Comparison of ENCODE assay signal across 11 cellular contexts in the genomic region with DNA sequence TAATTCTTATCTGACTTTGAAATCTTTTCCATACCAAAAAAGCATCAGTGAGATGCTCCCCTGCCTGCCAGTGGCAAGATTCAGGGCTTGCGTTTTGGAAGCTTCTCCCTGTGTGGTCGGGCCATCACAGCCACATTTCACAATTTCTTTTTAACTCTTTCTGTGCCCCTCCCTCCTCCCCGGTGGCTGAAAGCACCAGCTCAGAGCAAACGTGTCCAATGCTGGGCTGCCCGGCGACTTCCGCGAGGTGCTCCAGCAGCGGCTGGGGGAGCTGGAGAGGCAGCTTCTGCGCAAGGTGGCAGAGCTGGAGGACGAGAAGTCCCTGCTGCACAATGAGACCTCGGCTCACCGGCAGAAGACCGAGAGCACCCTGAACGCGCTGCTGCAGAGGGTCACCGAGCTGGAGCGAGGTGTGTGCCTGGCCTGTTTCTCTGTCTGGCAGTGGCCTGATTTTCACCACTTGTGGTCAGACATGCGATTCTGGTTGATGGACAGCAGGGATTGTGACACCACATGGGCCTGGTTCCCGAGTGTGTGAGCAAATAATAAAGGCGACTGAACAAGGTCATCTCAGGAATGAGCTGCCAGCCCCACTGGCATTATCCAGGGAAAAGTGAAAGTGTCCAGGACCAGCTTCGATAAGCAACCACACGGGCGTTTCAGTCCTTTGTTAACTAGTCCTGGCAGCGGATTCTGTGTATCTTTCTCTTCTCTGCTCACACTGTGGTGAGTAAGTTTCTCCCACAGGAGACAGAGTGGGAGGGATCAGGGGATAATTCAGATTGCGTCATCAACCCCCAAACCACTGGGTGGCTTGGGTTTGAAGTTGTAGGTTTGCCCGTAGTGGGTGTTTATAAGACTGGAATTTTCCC. TPM values are rescaled to one million over a fixed set of nuclear protein-coding genes. Genes with fewer than 3 reads are reported as not detected.
DNase-seq lines count a peak whose midpoint lies in the region; ATAC-seq and TF ChIP-seq lines count a peak whose summit lies in the region.
"Had no signal": no experiment of that assay in that cellular context is flagged by ENCODE, and none has a peak within 500 bp of the region (broad histone marks: within the 10 kb centered on the region; RNA-seq: fewer than 3 reads in every experiment).

No MANE protein-coding gene starts in this region.

- H3K9me3 ChIP-seq in OCI-LY3 (ENCODE audit: insufficient read depth, low read length) (no peaks in the 10 kb centered on the region), testis (no peaks in the 10 kb centered on the region)

- H3K9ac ChIP-seq in OCI-LY3 (ENCODE audit: low read length): no peak overlapping the region

- WGBS in testis, 2 donors: 25 to 36% methylated on average over 15 to 27 of the region's 27 CpGs

- H3K4me3 ChIP-seq in OCI-LY3 (ENCODE audit: low read length): no peak overlapping the region
- peak overlapping the region; percentile 71 to 75 for H3K4me3 ChIP-seq in testis

- intact Hi-C loops in left ventricle myocardium superior (cut with micrococcal nuclease) (no loop called here), testis (cut with DNase I; ENCODE audit: low total_unique reads) (no loop called here)

- TF ChIP-seq CTCF in OCI-LY3 (IDR thresholded peaks at IDR 0.05; ENCODE audit: low read depth, low read length): no peak
- TF ChIP-seq CTCF in testis (IDR thresholded peaks at IDR 0.05): no peak

- TF ChIP-seq POLR2A in testis (IDR thresholded peaks at IDR 0.05): no peak

- peak; percentile 25 for DNase-seq in activated CD4-positive, alpha-beta T cell treated with anti-CD3 and anti-CD28 coated beads for 48 hours
- no peak for DNase-seq in activated CD4-positive, alpha-beta T cell treated with anti-CD3 and anti-CD28 coated beads for 4 hours
- peak; percentile 48 for DNase-seq in left ventricle myocardium superior
- DNase-seq in testis: peak; percentile 34
- DNase-seq in DMS153 (lab: John Stamatoyannopoulos, UW): no peak
- DNase-seq in activated gamma-delta T cell treated with Interleukin-2 at 50 U/mL for 16 hours: no peak
- no peak for DNase-seq in middle frontal gyrus (ENCODE audit: extremely low spot score, low spot score)
- DNase-seq: activated B cell treated with CpG ODN at 0.5 μM for 24 hours; naive thymus-derived CD4-positive, alpha-beta T cell; stimulated activated naive CD4-positive, alpha-beta T cell had no signal

- H3K4me1 ChIP-seq in OCI-LY3 (ENCODE audit: low read length): peaks cover 5% of the 10 kb centered on the region; the same call in 1 of the 2 replicates
- peaks cover 7% of the 10 kb centered on the region for H3K4me1 ChIP-seq in testis

- H3K27ac ChIP-seq in OCI-LY3 (ENCODE audit: low read length) (no peak overlapping the region), testis (peak overlapping the region in 1 of 2 donors; percentile 30)

- H3K36me3 ChIP-seq in OCI-LY3 (replicated peaks; ENCODE audit: low read depth, low read length) (no peaks in the 10 kb centered on the region), testis (ENCODE audit: low read depth, missing control alignments) (no peaks in the 10 kb centered on the region)

- peaks cover 4% of the 10 kb centered on the region; the same call in 1 of the 2 replicates for H3K27me3 ChIP-seq in OCI-LY3 (ENCODE audit: low read depth, low read length)
- H3K27me3 ChIP-seq in testis: no peaks in the 10 kb centered on the region

- H3K4me2 ChIP-seq in OCI-LY3 (ENCODE audit: low read length): peak overlapping the region; percentile 13; the same call in 1 of the 2 replicates

- H4K20me1 ChIP-seq in OCI-LY3 (ENCODE audit: insufficient read depth, low read length): no peaks in the 10 kb centered on the region

- no peaks in the 10 kb centered on the region for H3K79me2 ChIP-seq in OCI-LY3 (ENCODE audit: low read length)

- H2AFZ ChIP-seq in OCI-LY3 (ENCODE audit: low read depth, low read length): no peak overlapping the region

- ATAC-seq in left ventricle myocardium superior: peak; percentile 81
- ATAC-seq: naive thymus-derived CD4-positive, alpha-beta T cell had no signal

RNA-seq across cellular contexts. Expression of gene NPTX2, which starts 2.6 kb away (rescaled TPM):
- total RNA-seq in left ventricle myocardium superior (2.1 TPM), testis (100 to 1,000 TPM; 136 to 139 TPM)
- 77.3 TPM for polyA plus RNA-seq in testis (ENCODE audit: insufficient read depth, low read depth, low replicate concordance)
- total RNA-seq: activated B cell treated with CpG ODN at 0.5 μM for 24 hours had no signal
- polyA plus RNA-seq: naive thymus-derived CD4-positive, alpha-beta T cell had no signal

Comparison
In these comparisons a context has a peak if more than half of its experiments do, and no peak if none do; other contexts are left out.
1. DNase-seq: peak in activated CD4-positive, alpha-beta T cell treated with anti-CD3 and anti-CD28 coated beads for 48 hours (single experiment), left ventricle myocardium superior (single experiment) and testis (single experiment); none in activated CD4-positive, alpha-beta T cell treated with anti-CD3 and anti-CD28 coated beads for 4 hours (0 of 2), DMS153 (single experiment), activated gamma-delta T cell treated with Interleukin-2 at 50 U/mL for 16 hours (single experiment) and middle frontal gyrus (single experiment).
2. RNA of gene NPTX2, which starts 2.6 kb away (total RNA-seq): 136 to 139 TPM in testis; 2.1 TPM in left ventricle myocardium superior (single experiment); every median in the first group is over 10 times any median in the second.